In genomic region chr16:8853611-8854010, GRCh38 we compare ENCODE assay signal across 18 cellular contexts. TPM values are rescaled to one million over a fixed set of nuclear protein-coding genes. Genes with fewer than 3 reads are reported as not detected.
DNase-seq lines count a peak whose midpoint lies in the region; ATAC-seq, FAIRE-seq and TF ChIP-seq lines count a peak whose summit lies in the region.
"Had no signal": no experiment of that assay in that cellular context is flagged by ENCODE, and none has a peak within 500 bp of the region (broad histone marks: within the 10 kb centered on the region; RNA-seq: fewer than 3 reads in every experiment).

No MANE protein-coding gene starts in this region.

- no peaks in the 10 kb centered on the region for H3K9me3 ChIP-seq in cardiac muscle cell (ENCODE audit: low read depth)
- H3K9me3 ChIP-seq: ovary had no signal

- no peaks in the 10 kb centered on the region for H3K27me3 ChIP-seq in cardiac muscle cell
- H3K27me3 ChIP-seq: brain microvascular endothelial cell, ovary had no signal

- peak overlapping the region; percentile 56 for H3K27ac Mint-ChIP-seq in activated CD4-positive, alpha-beta memory T cell treated with anti-CD3 and anti-CD28 coated beads for 36 hours
- peak overlapping the region; percentile 71 for H3K27ac Mint-ChIP-seq in stimulated activated effector memory CD8-positive, alpha-beta T cell treated with anti-CD3 and anti-CD28 coated beads, Interleukin-12 subunit alpha, Interleukin-12 subunit beta, amount 100 ng/mL, for 72 hours

- FAIRE-seq in frontal cortex (lab: Jason Lieb, UNC): no peak
- FAIRE-seq: RCC 7860 had no signal

- no peak overlapping the region for H3K4me3 ChIP-seq in cardiac muscle cell
- H3K4me3 ChIP-seq: ovary had no signal

- no peaks in the 10 kb centered on the region for H3K9me3 Mint-ChIP-seq in activated CD4-positive, alpha-beta memory T cell treated with anti-CD3 and anti-CD28 coated beads for 36 hours
- H3K9me3 Mint-ChIP-seq in stimulated activated effector memory CD8-positive, alpha-beta T cell treated with anti-CD3 and anti-CD28 coated beads, Interleukin-12 subunit alpha, Interleukin-12 subunit beta, amount 100 ng/mL, for 72 hours: no peaks in the 10 kb centered on the region

- POLR2A ChIA-PET in activated CD4-positive, alpha-beta memory T cell treated with anti-CD3 and anti-CD28 coated beads for 36 hours (lab: Charles Lee): interaction anchor here (2.1 kb wide), 1 partner anchor 14 kb away, joined by 11 read pairs; the partner anchor contains the start of gene CARHSP1

- no peak for ATAC-seq in Right ventricle myocardium inferior
- no peak for ATAC-seq in stimulated activated effector memory CD8-positive, alpha-beta T cell treated with anti-CD3 and anti-CD28 coated beads, Interleukin-12 subunit alpha, Interleukin-12 subunit beta, amount 100 ng/mL, for 72 hours
- no peak for ATAC-seq in HG02763 (IDR thresholded peaks at IDR 0.05; ENCODE audit: unreplicated experiment)

- H3K27ac ChIP-seq in cardiac muscle cell (peak overlapping the region; percentile 48), epithelial cell of prostate (peak overlapping the region; percentile 88)
- H3K27ac ChIP-seq: brain microvascular endothelial cell, ovary had no signal

- intact Hi-C loops in Right ventricle myocardium inferior (cut with DNase I): no loop called here
- intact Hi-C loops in activated CD4-positive, alpha-beta memory T cell treated with anti-CD3 and anti-CD28 coated beads for 36 hours (cut with micrococcal nuclease): no loop called here

- no peak overlapping the region for H3K4me3 Mint-ChIP-seq in activated CD4-positive, alpha-beta memory T cell treated with anti-CD3 and anti-CD28 coated beads for 36 hours
- H3K4me3 Mint-ChIP-seq in stimulated activated effector memory CD8-positive, alpha-beta T cell treated with anti-CD3 and anti-CD28 coated beads, Interleukin-12 subunit alpha, Interleukin-12 subunit beta, amount 100 ng/mL, for 72 hours: no peak overlapping the region

- no peaks in the 10 kb centered on the region for H3K4me1 ChIP-seq in cardiac muscle cell (ENCODE audit: low read depth)

- no peak for TF ChIP-seq CTCF in cardiac muscle cell (IDR thresholded peaks at IDR 0.05; ENCODE audit: low read depth, low read length)

- H3K27me3 Mint-ChIP-seq in activated CD4-positive, alpha-beta memory T cell treated with anti-CD3 and anti-CD28 coated beads for 36 hours: no peaks in the 10 kb centered on the region

- CTCF ChIA-PET in activated CD4-positive, alpha-beta memory T cell treated with anti-CD3 and anti-CD28 coated beads for 36 hours (lab: Charles Lee): interaction anchor here (0.7 to 4.3 kb wide), 2 partner anchors 10 to 27 kb away, joined by 3 to 20 read pairs; no protein-coding TSS in a partner anchor

- peaks cover 13% of the 10 kb centered on the region for H3K36me3 ChIP-seq in cardiac muscle cell
- H3K36me3 ChIP-seq: ovary had no signal

- H3K4me1 Mint-ChIP-seq in activated CD4-positive, alpha-beta memory T cell treated with anti-CD3 and anti-CD28 coated beads for 36 hours (ENCODE audit: low read depth): peaks cover 50% of the 10 kb centered on the region
- peaks cover 33% of the 10 kb centered on the region for H3K4me1 Mint-ChIP-seq in stimulated activated effector memory CD8-positive, alpha-beta T cell treated with anti-CD3 and anti-CD28 coated beads, Interleukin-12 subunit alpha, Interleukin-12 subunit beta, amount 100 ng/mL, for 72 hours

- peaks cover 52% of the 10 kb centered on the region for H3K36me3 Mint-ChIP-seq in activated CD4-positive, alpha-beta memory T cell treated with anti-CD3 and anti-CD28 coated beads for 36 hours
- H3K36me3 Mint-ChIP-seq in stimulated activated effector memory CD8-positive, alpha-beta T cell treated with anti-CD3 and anti-CD28 coated beads, Interleukin-12 subunit alpha, Interleukin-12 subunit beta, amount 100 ng/mL, for 72 hours: peaks cover 100% of the 10 kb centered on the region

- no peak for DNase-seq in cardiac muscle cell (ENCODE audit: low read depth in 1 of 2, low spot score in 1 of 2)
- DNase-seq in Right ventricle myocardium inferior (ENCODE audit: missing footprints): no peak
- DNase-seq in activated CD4-positive, alpha-beta memory T cell treated with anti-CD3 and anti-CD28 coated beads for 36 hours: no peak
- no peak for DNase-seq in epithelial cell of prostate (ENCODE audit: low read depth, low spot score)
- DNase-seq in stimulated activated effector memory CD8-positive, alpha-beta T cell treated with anti-CD3 and anti-CD28 coated beads, Interleukin-12 subunit alpha, Interleukin-12 subunit beta, amount 100 ng/mL, for 72 hours (ENCODE audit: low spot score in 2 of 2): no peak
- no peak for DNase-seq in AG08395 (ENCODE audit: low spot score)
- no peak for DNase-seq in frontal cortex (ENCODE audit: low spot score in 2 of 2)
- DNase-seq: activated CD4-positive, CD25-positive, alpha-beta regulatory T cell; brain microvascular endothelial cell; DMS153; effector memory CD4-positive, alpha-beta T cell; NCI-H524; T-helper 1 cell had no signal

RNA-seq across cellular contexts. Expression of gene CARHSP1, which starts 15.2 kb away (rescaled TPM):
- total RNA-seq in cardiac muscle cell: 158 and 165 TPM in 2 replicates
- polyA plus RNA-seq in cardiac muscle cell: 125 and 174 TPM in 2 replicates
- 32.7 TPM for total RNA-seq in Right ventricle myocardium inferior
- total RNA-seq in activated CD4-positive, alpha-beta memory T cell treated with anti-CD3 and anti-CD28 coated beads for 36 hours: 10 to 100 TPM; 64.9 to 73.1 TPM
- total RNA-seq in frontal cortex: 141 TPM

RNA-seq across cellular contexts. Expression of gene LITAFD, which starts 28.5 kb away (rescaled TPM):
- not detected in 2 replicates for total RNA-seq in cardiac muscle cell
- polyA plus RNA-seq in cardiac muscle cell: 0.43 TPM in 1 of 2 replicates, not detected in the other
- not detected for total RNA-seq in Right ventricle myocardium inferior
- total RNA-seq in activated CD4-positive, alpha-beta memory T cell treated with anti-CD3 and anti-CD28 coated beads for 36 hours: not detected
- not detected for total RNA-seq in frontal cortex
- total RNA-seq: LHCN-M2, ovary, subcutaneous adipose tissue had no signal
- polyA plus RNA-seq: ovary had no signal

RNA-seq across cellular contexts. Expression of gene PMM2, which starts 56.0 kb away (rescaled TPM):
- total RNA-seq in cardiac muscle cell (12.2 and 14.2 TPM in 2 replicates), Right ventricle myocardium inferior (15.9 TPM), frontal cortex (6.5 TPM)
- 11.7 and 12.9 TPM in 2 replicates for polyA plus RNA-seq in cardiac muscle cell
- total RNA-seq in activated CD4-positive, alpha-beta memory T cell treated with anti-CD3 and anti-CD28 coated beads for 36 hours: 10 to 100 TPM; 34.0 to 36.0 TPM

RNA-seq across cellular contexts. Expression of gene TMEM186, which starts 56.2 kb away (rescaled TPM):
- total RNA-seq in cardiac muscle cell: 8.1 TPM in 2 replicates
- 23.9 and 38.3 TPM in 2 replicates for polyA plus RNA-seq in cardiac muscle cell
- 13.8 TPM for total RNA-seq in Right ventricle myocardium inferior
- 10 to 100 TPM; 16.0 TPM for total RNA-seq in activated CD4-positive, alpha-beta memory T cell treated with anti-CD3 and anti-CD28 coated beads for 36 hours
- 5.7 TPM for total RNA-seq in frontal cortex
